16 cellular contexts compared by ENCODE assay signal in the genomic region with DNA sequence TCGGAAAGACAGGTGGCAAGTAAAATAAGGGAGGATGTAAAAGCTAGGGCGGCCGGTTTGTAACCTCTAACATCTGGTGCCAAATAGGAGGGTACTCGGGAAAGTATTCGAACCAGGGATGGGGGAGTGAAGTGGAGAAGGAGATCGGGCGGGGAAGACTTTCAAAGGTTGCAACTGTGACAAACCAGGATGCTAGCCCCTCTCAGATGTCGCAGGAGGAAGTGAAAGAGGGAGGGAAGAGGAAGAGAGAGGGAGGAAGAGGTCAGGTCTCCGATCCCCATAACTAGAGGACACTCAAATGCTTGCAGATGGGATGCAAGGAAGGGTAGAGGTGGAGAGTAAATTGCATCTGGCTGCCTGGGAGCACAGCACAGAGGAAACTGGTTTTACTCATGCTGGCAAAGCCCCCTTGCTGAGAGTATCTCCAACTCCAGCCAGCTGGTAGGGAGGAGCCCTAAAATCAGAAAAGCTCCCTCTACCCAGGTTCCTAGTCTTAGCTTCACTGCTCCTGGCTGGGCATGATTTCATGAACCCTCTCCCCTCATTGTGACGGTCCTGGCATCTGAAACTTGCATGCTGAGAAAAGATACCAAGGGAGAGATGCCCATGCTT.
"Had no signal": no experiment of that assay in that cellular context is flagged by ENCODE, and none has a peak within 500 bp of the region (broad histone marks: within the 10 kb centered on the region; RNA-seq: fewer than 3 reads in every experiment).

No MANE protein-coding gene starts in this region.

- H3K9me3 ChIP-seq: gastrocnemius medialis, heart right ventricle, neutrophil, stomach, testis had no signal

- H3K36me3 ChIP-seq: gastrocnemius medialis, heart right ventricle, neutrophil, stomach had no signal

- H3K4me3 ChIP-seq: gastrocnemius medialis, heart right ventricle, stomach, testis had no signal

- H3K9ac ChIP-seq: parathyroid adenoma had no signal

- H3K27me3 ChIP-seq: gastrocnemius medialis, neutrophil, testis had no signal

- H3K4me1 ChIP-seq: gastrocnemius medialis, parathyroid adenoma, testis had no signal

- DNase-seq: activated CD4-positive, alpha-beta T cell treated with anti-CD3 and anti-CD28 coated beads, Interleukin-2, amount 50 U/mL, for 1 hour; activated CD8-positive, alpha-beta memory T cell treated with anti-CD3 and anti-CD28 coated beads for 24 hours; activated naive CD4-positive, alpha-beta T cell; aorta; cortex of kidney; effector memory CD8-positive, alpha-beta T cell; gastrocnemius medialis; heart right ventricle; left cardiac atrium; naive thymus-derived CD8-positive, alpha-beta T cell; stimulated activated CD4-positive, alpha-beta T cell treated with anti-CD3 and anti-CD28 coated beads, Interleukin-1b, Interleukin-23, amount 100 ng/mL, for 48 hours; stomach; testis had no signal

- H3K27ac ChIP-seq: epithelial cell of prostate, gastrocnemius medialis, heart right ventricle, neutrophil, parathyroid adenoma, stomach, testis had no signal
